ENCODE assay signal across 8 cellular contexts in the genomic region with DNA sequence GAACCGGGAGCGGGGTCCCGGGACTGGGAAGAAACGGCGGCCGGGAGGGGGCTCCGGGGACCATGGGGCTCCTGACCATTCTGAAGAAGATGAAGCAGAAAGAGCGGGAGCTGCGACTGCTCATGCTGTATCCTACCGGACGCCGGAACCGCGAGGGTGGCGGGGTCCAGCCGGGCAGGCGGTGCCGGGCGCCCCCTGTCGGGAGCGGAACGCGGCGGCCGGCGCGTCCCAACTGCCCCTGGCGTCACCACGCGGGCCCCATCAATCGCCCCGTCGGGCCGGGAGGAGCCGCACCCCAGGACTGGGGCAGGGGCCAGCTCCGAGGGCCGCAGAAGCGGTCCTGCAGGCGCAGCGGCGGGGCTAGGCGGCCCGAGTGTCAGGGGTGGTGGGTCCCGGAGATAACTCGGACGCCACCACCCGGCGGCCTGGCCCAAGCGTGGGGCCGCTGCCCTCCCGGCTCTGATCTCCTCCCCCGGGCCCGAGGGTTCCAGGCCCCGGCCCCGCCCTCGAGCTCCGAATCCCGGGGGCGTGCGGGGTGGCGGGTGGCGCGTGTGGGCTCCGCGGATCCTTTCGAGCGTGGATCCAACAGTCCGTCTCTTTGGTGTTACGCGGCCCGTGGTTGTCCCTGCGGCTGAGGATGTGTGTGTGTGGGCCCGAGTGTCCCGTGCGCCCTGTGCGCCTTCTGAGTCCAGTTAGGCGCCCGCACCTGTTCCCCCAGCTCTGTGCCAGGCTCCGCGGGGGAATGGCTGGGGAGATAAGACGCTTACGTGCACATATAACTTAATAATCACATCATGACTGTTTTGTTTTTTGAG. TPM values are rescaled to one million over a fixed set of nuclear protein-coding genes. Genes with fewer than 3 reads are reported as not detected.
DNase-seq lines count a peak whose midpoint lies in the region; ATAC-seq and TF ChIP-seq lines count a peak whose summit lies in the region.

A gene (plus strand): TSS at position 15 of the 815 bp plus-strand sequence. CDS start 48 bp downstream, at position 63.

- peak; percentile 63 for ATAC-seq in GM19438 (IDR thresholded peaks at IDR 0.05; ENCODE audit: low read depth, unreplicated experiment)
- ATAC-seq in HG03520 (IDR thresholded peaks at IDR 0.05; ENCODE audit: unreplicated experiment): peak; percentile 49
- ATAC-seq in T-helper 17 cell: peak; percentile 59
- peak; percentile 82 for ATAC-seq in left lung

- peak within 1 kb of the TSS; percentile 70 to 91 for H3K4me3 ChIP-seq in left lung

- peaks cover 0 to 14% of the 10 kb centered on the region in 2 donors for H3K36me3 ChIP-seq in left lung

- H3K27me3 Mint-ChIP-seq in T-helper 17 cell: no peaks in the 10 kb centered on the region

- no peaks in the 10 kb centered on the region for H3K27me3 ChIP-seq in left lung

- peak within 1 kb of the TSS; percentile 94 for H3K4me3 Mint-ChIP-seq in T-helper 17 cell

- H3K27ac ChIP-seq in caudate nucleus (ENCODE audit: low read depth, low read length) (peak within 1 kb of the TSS; percentile 99), left lung (peak within 1 kb of the TSS; percentile 99 to 100)

- peaks cover 5% of the 10 kb centered on the region for H3K36me3 Mint-ChIP-seq in T-helper 17 cell (ENCODE audit: low read depth)

- TF ChIP-seq CTCF in left lung (IDR thresholded peaks at IDR 0.05): peak; percentile 84 to 91

- H3K27ac Mint-ChIP-seq in T-helper 17 cell: peak within 1 kb of the TSS; percentile 88

- peaks cover 7 to 30% of the 10 kb centered on the region in 2 donors for H3K4me1 ChIP-seq in left lung

- intact Hi-C loops in left lung (cut with DNase I): no loop called here

- H3K4me1 Mint-ChIP-seq in T-helper 17 cell: peaks cover 26% of the 10 kb centered on the region

- H3K9me3 ChIP-seq in T-helper 17 cell (ENCODE audit: control insufficient read depth, low read length, poor library complexity, severe bottlenecking): no peaks in the 10 kb centered on the region
- H3K9me3 ChIP-seq in left lung: no peaks in the 10 kb centered on the region

- DNase-seq in Daoy (ENCODE audit: low read depth) (no peak), T-helper 17 cell (peak in 1 of 3 donors; percentile 21), caudate nucleus (lab: John Stamatoyannopoulos, UW) (peak in 25 of 61 donors; percentile 38 to 92 (median 66)), left lung (peak in 1 of 2 donors; percentile 96), NCI-H187 treated with DMSO at 0.1 percent for 48 hours (lab: John Stamatoyannopoulos, UW) (no peak)
- peak; percentile 40 to 49 for DNase-seq in stimulated activated CD8-positive, alpha-beta memory T cell treated with anti-CD3 and anti-CD28 coated beads, Interleukin-2, amount 100 ng/mL, for 48 hours (ENCODE audit: low read depth in 2 of 2)

RNA-seq across cellular contexts. Expression of the gene that starts here (rescaled TPM):
- 83.4 and 194 TPM in 2 replicates for total RNA-seq in Daoy (2014; rRNA removed; shearing (Covaris generic))
- 10 to 100 TPM; 17.2 to 21.6 TPM for total RNA-seq in T-helper 17 cell
- 10 to 100 TPM; 85.3 to 89.9 TPM for total RNA-seq in left lung

Comparison
In these comparisons a context has a peak if more than half of its experiments do, and no peak if none do; other contexts are left out.
1. DNase-seq: peak in stimulated activated CD8-positive, alpha-beta memory T cell treated with anti-CD3 and anti-CD28 coated beads, Interleukin-2, amount 100 ng/mL, for 48 hours (2 of 2); none in Daoy (single experiment) and NCI-H187 treated with DMSO at 0.1 percent for 48 hours (single experiment).
2. Peak in every context shown above with its lines, with median percentiles within 50 percentile points of each other: ATAC-seq.